Comparison of ENCODE assay signal across 1 cellular context in the genomic region with DNA sequence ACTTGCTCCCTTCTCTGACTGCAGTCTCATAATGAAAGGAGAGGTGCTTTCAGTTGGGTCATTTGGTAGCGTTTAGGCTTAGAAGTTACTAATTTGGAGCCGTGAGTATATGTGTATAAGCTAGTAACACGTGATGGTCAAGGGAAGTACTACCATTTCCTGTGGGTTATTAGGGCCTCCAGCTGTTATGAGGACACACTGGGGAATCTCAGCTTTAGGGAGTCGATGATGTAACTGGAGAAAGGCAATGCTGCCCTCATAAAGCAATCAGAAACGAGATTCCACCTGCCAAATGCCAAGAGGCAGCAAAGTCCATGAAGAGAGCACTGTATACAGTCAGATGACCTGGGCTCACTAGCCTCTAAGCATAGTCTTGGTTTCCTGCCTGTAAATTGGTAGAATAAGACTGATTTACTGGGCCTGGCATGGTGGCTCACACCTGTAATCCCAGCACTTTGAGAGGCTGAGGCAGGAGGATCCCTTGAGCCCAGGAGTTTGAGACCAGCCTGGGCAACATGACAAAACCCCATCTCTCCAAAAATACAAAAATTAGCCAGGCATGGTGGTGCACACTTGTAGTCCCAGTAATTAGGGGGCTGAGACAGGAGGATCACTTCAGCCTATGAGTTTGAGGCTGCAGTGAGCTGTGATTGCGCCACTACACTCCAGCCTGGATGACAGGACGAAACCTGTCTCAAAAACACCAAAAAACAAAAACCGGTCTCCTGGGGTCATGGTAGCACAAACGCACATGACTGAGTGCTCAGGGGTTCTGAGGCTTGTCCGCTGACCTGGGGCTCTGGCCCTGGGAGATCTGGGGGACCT.
A peak's percentile ranks its signal among the peaks of the same experiment; 100 is the strongest.
TF ChIP-seq lines count a peak whose summit lies in the region.

No MANE protein-coding gene starts in this region.

TF ChIP-seq in HCT116, 20 proteins besides CTCF, POLR2A, EP300 and RAD21 (continued from another document):
- TF ChIP-seq, protein P1, sequence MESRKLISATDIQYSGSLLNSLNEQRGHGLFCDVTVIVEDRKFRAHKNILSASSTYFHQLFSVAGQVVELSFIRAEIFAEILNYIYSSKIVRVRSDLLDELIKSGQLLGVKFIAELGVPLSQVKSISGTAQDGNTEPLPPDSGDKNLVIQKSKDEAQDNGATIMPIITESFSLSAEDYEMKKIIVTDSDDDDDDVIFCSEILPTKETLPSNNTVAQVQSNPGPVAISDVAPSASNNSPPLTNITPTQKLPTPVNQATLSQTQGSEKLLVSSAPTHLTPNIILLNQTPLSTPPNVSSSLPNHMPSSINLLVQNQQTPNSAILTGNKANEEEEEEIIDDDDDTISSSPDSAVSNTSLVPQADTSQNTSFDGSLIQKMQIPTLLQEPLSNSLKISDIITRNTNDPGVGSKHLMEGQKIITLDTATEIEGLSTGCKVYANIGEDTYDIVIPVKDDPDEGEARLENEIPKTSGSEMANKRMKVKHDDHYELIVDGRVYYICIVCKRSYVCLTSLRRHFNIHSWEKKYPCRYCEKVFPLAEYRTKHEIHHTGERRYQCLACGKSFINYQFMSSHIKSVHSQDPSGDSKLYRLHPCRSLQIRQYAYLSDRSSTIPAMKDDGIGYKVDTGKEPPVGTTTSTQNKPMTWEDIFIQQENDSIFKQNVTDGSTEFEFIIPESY (IDR thresholded peaks at IDR 0.05; ENCODE audit: extremely low read depth, insufficient replicate concordance, low read length) = no peak
- no peak for TF ChIP-seq CBX3 (IDR thresholded peaks at IDR 0.05; ENCODE audit: low read depth)
- TF ChIP-seq, protein P2, sequence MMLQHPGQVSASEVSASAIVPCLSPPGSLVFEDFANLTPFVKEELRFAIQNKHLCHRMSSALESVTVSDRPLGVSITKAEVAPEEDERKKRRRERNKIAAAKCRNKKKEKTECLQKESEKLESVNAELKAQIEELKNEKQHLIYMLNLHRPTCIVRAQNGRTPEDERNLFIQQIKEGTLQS (IDR thresholded peaks at IDR 0.05) = no peak
- peak; percentile 12; the same call in 1 of the 2 replicates for TF ChIP-seq SP1 (IDR thresholded peaks at IDR 0.05; ENCODE audit: low read depth)
- TF ChIP-seq EZH2 (IDR thresholded peaks at IDR 0.05) = no peak
- TF ChIP-seq FOSL1 (IDR thresholded peaks at IDR 0.05; ENCODE audit: low read depth) = no peak
- peak; percentile 40; the same call in 1 of the 2 replicates for TF ChIP-seq POLR2AphosphoS5 (IDR thresholded peaks at IDR 0.05; ENCODE audit: low read depth, low read length)
- TF ChIP-seq, protein P3, sequence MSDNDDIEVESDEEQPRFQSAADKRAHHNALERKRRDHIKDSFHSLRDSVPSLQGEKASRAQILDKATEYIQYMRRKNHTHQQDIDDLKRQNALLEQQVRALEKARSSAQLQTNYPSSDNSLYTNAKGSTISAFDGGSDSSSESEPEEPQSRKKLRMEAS (IDR thresholded peaks at IDR 0.05) = no peak
- no peak for TF ChIP-seq SRF (IDR thresholded peaks at IDR 0.05; ENCODE audit: low read depth)
- TF ChIP-seq ZNF274 (IDR thresholded peaks at IDR 0.05; ENCODE audit: low read depth, low read length) = no peak
- TF ChIP-seq CEBPB (IDR thresholded peaks at IDR 0.05; ENCODE audit: low read depth) = 0 out of 2 replicates have a peak, but pooled peaks have one; percentile 14
- no peak for TF ChIP-seq ZFX (IDR thresholded peaks at IDR 0.05)
- TF ChIP-seq TCF7L2 (IDR thresholded peaks at IDR 0.05; ENCODE audit: borderline replicate concordance, extremely low read depth, insufficient read depth, insufficient read length) = no peak
- no peak for TF ChIP-seq SIN3A (IDR thresholded peaks at IDR 0.05; ENCODE audit: low read depth)
- TF ChIP-seq YY1 (IDR thresholded peaks at IDR 0.05; ENCODE audit: extremely low read depth, insufficient replicate concordance, low read depth, low read length) = no peak
- 0 out of 2 replicates have a peak, but pooled peaks have one; percentile 20 for TF ChIP-seq JUND (IDR thresholded peaks at IDR 0.05)
- TF ChIP-seq ELF1 (IDR thresholded peaks at IDR 0.05; ENCODE audit: borderline replicate concordance, low read depth) = no peak
